1 cellular context compared by ENCODE assay signal in the genomic region with DNA sequence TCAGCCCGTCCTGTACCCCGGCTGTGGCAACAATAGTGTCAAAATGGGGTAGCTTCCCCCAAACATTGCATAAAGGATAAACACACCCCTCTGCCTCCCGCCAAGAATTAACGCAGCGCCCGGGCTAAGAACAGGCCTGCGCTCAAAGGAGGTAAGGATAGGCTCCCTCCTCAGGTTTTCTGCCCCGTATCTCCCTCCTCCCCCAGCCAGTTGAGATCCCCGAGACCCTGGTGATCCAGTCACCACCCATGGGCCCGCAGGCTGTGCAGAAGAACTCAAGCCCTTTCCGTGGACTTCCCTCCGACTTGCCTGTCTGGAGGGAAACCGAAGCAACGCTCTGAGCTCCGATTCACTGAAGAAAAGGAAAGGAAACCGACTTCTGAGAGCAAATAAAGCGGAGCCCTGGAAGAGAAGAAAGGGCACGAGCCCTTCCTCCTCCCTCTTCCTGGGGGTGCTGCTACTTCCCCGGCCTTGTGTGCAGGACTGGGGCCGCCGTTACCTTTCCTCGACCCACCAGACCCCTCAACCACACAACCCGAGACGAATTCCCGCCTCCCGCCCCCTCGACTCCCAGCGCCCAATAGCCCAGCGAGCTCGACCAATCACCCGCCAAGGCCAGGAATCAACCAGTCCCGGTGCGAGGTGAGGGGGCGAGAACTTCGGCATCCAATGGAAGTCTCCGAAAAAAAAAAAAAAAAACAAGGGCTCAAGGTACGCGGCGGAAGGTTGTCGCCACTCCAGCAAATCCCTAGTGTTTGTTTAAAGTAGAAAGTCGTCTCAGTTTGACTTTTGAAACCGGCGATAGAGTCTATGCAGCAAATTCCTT.
TF ChIP-seq lines count a peak whose summit lies in the region.

TSS of gene BRIP1 (minus strand) at position 554 of the 826 bp plus-strand sequence. CDS start 1,989 bp downstream, outside the sequence.

TF ChIP-seq in WTC11, 78 proteins besides CTCF, POLR2A, EP300 and RAD21 (continued from another document):
- TF ChIP-seq, protein P1, sequence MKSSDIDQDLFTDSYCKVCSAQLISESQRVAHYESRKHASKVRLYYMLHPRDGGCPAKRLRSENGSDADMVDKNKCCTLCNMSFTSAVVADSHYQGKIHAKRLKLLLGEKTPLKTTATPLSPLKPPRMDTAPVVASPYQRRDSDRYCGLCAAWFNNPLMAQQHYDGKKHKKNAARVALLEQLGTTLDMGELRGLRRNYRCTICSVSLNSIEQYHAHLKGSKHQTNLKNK (CRISPR knock-in tag; IDR thresholded peaks at IDR 0.05) = no peak
- TF ChIP-seq ZNF232 (CRISPR knock-in tag; IDR thresholded peaks at IDR 0.05) (no peak), ZNF138 (CRISPR knock-in tag; conservative IDR thresholded peaks at IDR 0.05) (no peak), TP53 (CRISPR knock-in tag; IDR thresholded peaks at IDR 0.05) (no peak), JUN (CRISPR knock-in tag; IDR thresholded peaks at IDR 0.05) (no peak), ZNF219 (CRISPR knock-in tag; IDR thresholded peaks at IDR 0.05; ENCODE audit: borderline replicate concordance) (no peak), PRDM15 (CRISPR knock-in tag; IDR thresholded peaks at IDR 0.05) (no peak), SMAD4 (CRISPR knock-in tag; IDR thresholded peaks at IDR 0.05) (0 out of 2 replicates have a peak, but pooled peaks have one; percentile 27), ETV6 (CRISPR knock-in tag; IDR thresholded peaks at IDR 0.05) (no peak), ZNF281 (CRISPR knock-in tag; IDR thresholded peaks at IDR 0.05) (no peak), ZNF317 (CRISPR knock-in tag; IDR thresholded peaks at IDR 0.05; ENCODE audit: borderline replicate concordance, low read depth) (no peak), ZNF512 (CRISPR knock-in tag; IDR thresholded peaks at IDR 0.05; ENCODE audit: borderline replicate concordance) (no peak), IRF2 (CRISPR knock-in tag; IDR thresholded peaks at IDR 0.05; ENCODE audit: borderline replicate concordance, low read depth) (no peak), ZNF671 (CRISPR knock-in tag; IDR thresholded peaks at IDR 0.05) (no peak), ATF1 (CRISPR knock-in tag; IDR thresholded peaks at IDR 0.05) (no peak), AR (CRISPR knock-in tag; IDR thresholded peaks at IDR 0.05) (no peak), ATF2 (CRISPR knock-in tag; IDR thresholded peaks at IDR 0.05; ENCODE audit: borderline replicate concordance, low read depth) (no peak)
- TF ChIP-seq, protein P2, sequence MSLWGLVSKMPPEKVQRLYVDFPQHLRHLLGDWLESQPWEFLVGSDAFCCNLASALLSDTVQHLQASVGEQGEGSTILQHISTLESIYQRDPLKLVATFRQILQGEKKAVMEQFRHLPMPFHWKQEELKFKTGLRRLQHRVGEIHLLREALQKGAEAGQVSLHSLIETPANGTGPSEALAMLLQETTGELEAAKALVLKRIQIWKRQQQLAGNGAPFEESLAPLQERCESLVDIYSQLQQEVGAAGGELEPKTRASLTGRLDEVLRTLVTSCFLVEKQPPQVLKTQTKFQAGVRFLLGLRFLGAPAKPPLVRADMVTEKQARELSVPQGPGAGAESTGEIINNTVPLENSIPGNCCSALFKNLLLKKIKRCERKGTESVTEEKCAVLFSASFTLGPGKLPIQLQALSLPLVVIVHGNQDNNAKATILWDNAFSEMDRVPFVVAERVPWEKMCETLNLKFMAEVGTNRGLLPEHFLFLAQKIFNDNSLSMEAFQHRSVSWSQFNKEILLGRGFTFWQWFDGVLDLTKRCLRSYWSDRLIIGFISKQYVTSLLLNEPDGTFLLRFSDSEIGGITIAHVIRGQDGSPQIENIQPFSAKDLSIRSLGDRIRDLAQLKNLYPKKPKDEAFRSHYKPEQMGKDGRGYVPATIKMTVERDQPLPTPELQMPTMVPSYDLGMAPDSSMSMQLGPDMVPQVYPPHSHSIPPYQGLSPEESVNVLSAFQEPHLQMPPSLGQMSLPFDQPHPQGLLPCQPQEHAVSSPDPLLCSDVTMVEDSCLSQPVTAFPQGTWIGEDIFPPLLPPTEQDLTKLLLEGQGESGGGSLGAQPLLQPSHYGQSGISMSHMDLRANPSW (CRISPR knock-in tag; conservative IDR thresholded peaks at IDR 0.05; ENCODE audit: low read depth) = no peak
- TF ChIP-seq, protein P3, sequence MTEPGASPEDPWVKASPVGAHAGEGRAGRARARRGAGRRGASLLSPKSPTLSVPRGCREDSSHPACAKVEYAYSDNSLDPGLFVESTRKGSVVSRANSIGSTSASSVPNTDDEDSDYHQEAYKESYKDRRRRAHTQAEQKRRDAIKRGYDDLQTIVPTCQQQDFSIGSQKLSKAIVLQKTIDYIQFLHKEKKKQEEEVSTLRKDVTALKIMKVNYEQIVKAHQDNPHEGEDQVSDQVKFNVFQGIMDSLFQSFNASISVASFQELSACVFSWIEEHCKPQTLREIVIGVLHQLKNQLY (CRISPR knock-in tag; IDR thresholded peaks at IDR 0.05) = no peak
- TF ChIP-seq, protein P4, sequence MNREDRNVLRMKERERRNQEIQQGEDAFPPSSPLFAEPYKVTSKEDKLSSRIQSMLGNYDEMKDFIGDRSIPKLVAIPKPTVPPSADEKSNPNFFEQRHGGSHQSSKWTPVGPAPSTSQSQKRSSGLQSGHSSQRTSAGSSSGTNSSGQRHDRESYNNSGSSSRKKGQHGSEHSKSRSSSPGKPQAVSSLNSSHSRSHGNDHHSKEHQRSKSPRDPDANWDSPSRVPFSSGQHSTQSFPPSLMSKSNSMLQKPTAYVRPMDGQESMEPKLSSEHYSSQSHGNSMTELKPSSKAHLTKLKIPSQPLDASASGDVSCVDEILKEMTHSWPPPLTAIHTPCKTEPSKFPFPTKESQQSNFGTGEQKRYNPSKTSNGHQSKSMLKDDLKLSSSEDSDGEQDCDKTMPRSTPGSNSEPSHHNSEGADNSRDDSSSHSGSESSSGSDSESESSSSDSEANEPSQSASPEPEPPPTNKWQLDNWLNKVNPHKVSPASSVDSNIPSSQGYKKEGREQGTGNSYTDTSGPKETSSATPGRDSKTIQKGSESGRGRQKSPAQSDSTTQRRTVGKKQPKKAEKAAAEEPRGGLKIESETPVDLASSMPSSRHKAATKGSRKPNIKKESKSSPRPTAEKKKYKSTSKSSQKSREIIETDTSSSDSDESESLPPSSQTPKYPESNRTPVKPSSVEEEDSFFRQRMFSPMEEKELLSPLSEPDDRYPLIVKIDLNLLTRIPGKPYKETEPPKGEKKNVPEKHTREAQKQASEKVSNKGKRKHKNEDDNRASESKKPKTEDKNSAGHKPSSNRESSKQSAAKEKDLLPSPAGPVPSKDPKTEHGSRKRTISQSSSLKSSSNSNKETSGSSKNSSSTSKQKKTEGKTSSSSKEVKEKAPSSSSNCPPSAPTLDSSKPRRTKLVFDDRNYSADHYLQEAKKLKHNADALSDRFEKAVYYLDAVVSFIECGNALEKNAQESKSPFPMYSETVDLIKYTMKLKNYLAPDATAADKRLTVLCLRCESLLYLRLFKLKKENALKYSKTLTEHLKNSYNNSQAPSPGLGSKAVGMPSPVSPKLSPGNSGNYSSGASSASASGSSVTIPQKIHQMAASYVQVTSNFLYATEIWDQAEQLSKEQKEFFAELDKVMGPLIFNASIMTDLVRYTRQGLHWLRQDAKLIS (CRISPR knock-in tag; IDR thresholded peaks at IDR 0.05; ENCODE audit: borderline replicate concordance) = no peak
- TF ChIP-seq, protein P5, sequence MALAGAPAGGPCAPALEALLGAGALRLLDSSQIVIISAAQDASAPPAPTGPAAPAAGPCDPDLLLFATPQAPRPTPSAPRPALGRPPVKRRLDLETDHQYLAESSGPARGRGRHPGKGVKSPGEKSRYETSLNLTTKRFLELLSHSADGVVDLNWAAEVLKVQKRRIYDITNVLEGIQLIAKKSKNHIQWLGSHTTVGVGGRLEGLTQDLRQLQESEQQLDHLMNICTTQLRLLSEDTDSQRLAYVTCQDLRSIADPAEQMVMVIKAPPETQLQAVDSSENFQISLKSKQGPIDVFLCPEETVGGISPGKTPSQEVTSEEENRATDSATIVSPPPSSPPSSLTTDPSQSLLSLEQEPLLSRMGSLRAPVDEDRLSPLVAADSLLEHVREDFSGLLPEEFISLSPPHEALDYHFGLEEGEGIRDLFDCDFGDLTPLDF (CRISPR knock-in tag; IDR thresholded peaks at IDR 0.05) = no peak
TF ChIP-seq in WTC11: peak in this region for 17.
